8 cellular contexts compared by ENCODE assay signal in the genomic region with DNA sequence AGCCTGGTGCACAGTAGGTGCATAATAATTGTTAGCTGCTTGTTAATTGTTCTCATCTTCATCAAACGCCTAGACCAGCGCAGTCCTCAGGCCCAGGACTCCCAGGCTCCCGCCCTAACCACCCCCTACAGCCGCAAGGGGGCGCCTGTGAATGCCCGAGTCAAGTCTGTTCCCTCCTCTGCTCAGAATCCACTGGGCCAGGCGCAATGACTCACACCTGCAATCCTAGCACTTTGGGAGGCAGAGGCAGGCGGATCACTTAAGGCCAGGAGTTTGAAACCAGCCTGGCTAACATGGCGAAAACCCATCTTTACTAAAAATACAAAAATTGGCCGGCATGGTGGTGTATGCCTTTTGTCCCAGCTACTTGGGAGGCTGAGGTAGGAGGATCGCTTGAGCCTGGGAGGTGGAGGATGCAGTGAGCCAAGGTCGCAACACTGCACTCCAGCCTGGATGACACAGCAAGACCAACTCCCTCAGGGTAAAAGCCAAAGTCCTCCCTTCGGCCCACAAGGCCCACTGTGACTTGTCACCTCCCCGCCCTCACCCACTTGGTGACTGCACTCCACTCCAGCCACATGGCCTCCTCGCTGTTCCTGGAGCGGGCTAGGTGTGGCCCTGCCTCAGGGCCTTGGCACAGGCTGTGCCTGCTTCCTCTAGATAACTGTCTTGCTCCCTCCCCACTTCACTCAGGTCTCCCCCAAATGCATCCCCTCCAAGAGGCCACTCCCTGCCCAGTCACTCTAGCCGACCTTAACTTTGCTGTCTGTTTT. TPM values are rescaled to one million over a fixed set of nuclear protein-coding genes. Genes with fewer than 3 reads are reported as not detected.
DNase-seq lines count a peak whose midpoint lies in the region; ATAC-seq, FAIRE-seq and TF ChIP-seq lines count a peak whose summit lies in the region.

No MANE protein-coding gene starts in this region.

- no peaks in the 10 kb centered on the region for H3K4me1 ChIP-seq in H9 (ENCODE audit: insufficient read depth, low read length)
- H3K4me1 ChIP-seq in pancreas: no peaks in the 10 kb centered on the region
- H3K4me1 ChIP-seq in upper lobe of left lung: no peaks in the 10 kb centered on the region

- no peak overlapping the region for H4K8ac ChIP-seq in H9 (replicated peaks; ENCODE audit: insufficient read length, low read depth, low read length)

- no peaks in the 10 kb centered on the region for H3K4me1 Mint-ChIP-seq in H9

- H3K4ac ChIP-seq in H9 (ENCODE audit: low read depth, low read length): no peak overlapping the region; the same call in 1 of the 2 replicates

- no peak overlapping the region for H4K5ac ChIP-seq in H9 (ENCODE audit: insufficient read length, low read depth, low read length)

- H3K4me3 ChIP-seq in AG09309 (ENCODE audit: control insufficient read depth, low read depth, low read length) (no peak overlapping the region), fibroblast of the aortic adventitia (ENCODE audit: low read depth, low read length) (no peak overlapping the region), pancreas (no peak overlapping the region), upper lobe of left lung (no peak overlapping the region)

- H2BK120ac ChIP-seq in H9 (ENCODE audit: low read depth, low read length, poor library complexity, severe bottlenecking): no peak overlapping the region

- no peak overlapping the region for H3K9ac ChIP-seq in H9 (ENCODE audit: extremely low read depth, insufficient read length, low read length)

- no peak overlapping the region for H3K4me2 ChIP-seq in H9 (ENCODE audit: insufficient read depth, insufficient read length, low read length)

- H2BK5ac ChIP-seq in H9 (ENCODE audit: insufficient read length, low read length): no peak overlapping the region

- FAIRE-seq in RCC 7860 (lab: Jason Lieb, UNC) (peak; percentile 69), pancreas (lab: Jason Lieb, UNC) (no peak)

- no peak overlapping the region for H4K91ac ChIP-seq in H9 (ENCODE audit: insufficient read length, low read depth, low read length)

- DNase-seq in AG09309 (ENCODE audit: low read depth) (peak; percentile 55), H9 (peak; percentile 88), RCC 7860 (ENCODE audit: low spot score) (peak; percentile 71), fibroblast of the aortic adventitia (ENCODE audit: low read depth) (peak; percentile 81), pancreas (peak in 5 of 6 donors; percentile 33 to 80 (median 66)), upper lobe of left lung (peak in 1 of 2 donors; percentile 49)
- peak; percentile 82 to 84 for DNase-seq in activated T-cell treated with anti-CD3 and anti-CD28 coated beads, Interleukin-2, amount 50 U/mL, for 48 hours

- no peak overlapping the region for H2BK20ac ChIP-seq in H9 (ENCODE audit: low read depth, low read length, poor library complexity, severe bottlenecking)

- H3K27me3 Mint-ChIP-seq in H9 (ENCODE audit: low read depth): no peaks in the 10 kb centered on the region

- no peak overlapping the region for H3K14ac ChIP-seq in H9 (ENCODE audit: insufficient read depth, low read length)

- H3K36me3 ChIP-seq in pancreas (no peaks in the 10 kb centered on the region), upper lobe of left lung (peaks cover 0 to 49% (median 25%) of the 10 kb centered on the region in 4 donors)

- H3K36me3 Mint-ChIP-seq in H9 (ENCODE audit: insufficient read depth in 1 of 3, low read depth in 3 of 3): peaks cover 2 to 19% (median 12%) of the 10 kb centered on the region in 3 experiments; a peak in 4 of 7 replicates

- peaks cover 3% of the 10 kb centered on the region for H3K23me2 ChIP-seq in H9 (ENCODE audit: insufficient read length, low read depth, low read length, poor library complexity, severe bottlenecking)

- no peak overlapping the region for H3K18ac ChIP-seq in H9 (ENCODE audit: insufficient read length, low read depth, low read length)

- H3K23ac ChIP-seq in H9 (ENCODE audit: insufficient read length, low read depth, low read length): no peak overlapping the region

- H3K27me3 ChIP-seq in H9 (ENCODE audit: insufficient read depth, low read length) (no peaks in the 10 kb centered on the region), pancreas (no peaks in the 10 kb centered on the region), upper lobe of left lung (no peaks in the 10 kb centered on the region)

- intact Hi-C loops in pancreas (cut with DNase I): loop anchor here in 1 of 3 donors (10.0 kb wide), 1 partner anchor 78 kb away; the partner anchor contains the start of gene ACP5

- H3K27ac ChIP-seq in H9 (ENCODE audit: insufficient read length, low read depth, low read length) (no peak overlapping the region), pancreas (no peak overlapping the region), upper lobe of left lung (no peak overlapping the region)

- TF ChIP-seq CTCF in AG09309 (IDR thresholded peaks at IDR 0.05; ENCODE audit: control insufficient read depth, insufficient read depth, low read depth, low read length, missing control alignments) (peak; percentile 88), H9 (conservative IDR thresholded peaks at IDR 0.05) (peak; percentile 93), fibroblast of the aortic adventitia (IDR thresholded peaks at IDR 0.05; ENCODE audit: insufficient read depth, low read length) (peak; percentile 74), pancreas (IDR thresholded peaks at IDR 0.05) (peak; percentile 9 to 39 (median 23)), upper lobe of left lung (IDR thresholded peaks at IDR 0.05) (peak; percentile 35 to 59 (median 52))

- no peaks in the 10 kb centered on the region for H3K9me3 ChIP-seq in H9 (ENCODE audit: control insufficient read depth, low read depth, low read length)
- no peaks in the 10 kb centered on the region for H3K9me3 ChIP-seq in pancreas
- H3K9me3 ChIP-seq in upper lobe of left lung: no peaks in the 10 kb centered on the region

- H3K9me3 Mint-ChIP-seq in H9: no peaks in the 10 kb centered on the region

- no peak overlapping the region for H3T11ph ChIP-seq in H9 (ENCODE audit: low read length)

- TF ChIP-seq POLR2A in upper lobe of left lung (IDR thresholded peaks at IDR 0.05): no peak

- no peak overlapping the region for H2BK15ac ChIP-seq in H9 (ENCODE audit: low read depth, low read length)

- H4K20me1 ChIP-seq in H9 (ENCODE audit: control insufficient read depth, insufficient read depth, insufficient read length): no peaks in the 10 kb centered on the region

- no peak overlapping the region for H2AFZ ChIP-seq in H9 (ENCODE audit: low read length)

- H3K56ac ChIP-seq in H9 (ENCODE audit: insufficient read length, low read depth, low read length): no peak overlapping the region

- TF ChIP-seq EP300 in upper lobe of left lung (IDR thresholded peaks at IDR 0.05): no peak

- H2AK5ac ChIP-seq in H9 (ENCODE audit: insufficient read length, low read length): no peak overlapping the region

- no peaks in the 10 kb centered on the region for H3K79me2 ChIP-seq in H9 (ENCODE audit: insufficient read depth, low read length)

- no peak overlapping the region for H3K27ac Mint-ChIP-seq in H9

- ATAC-seq in pancreas (peak; percentile 53 to 86 (median 74)), upper lobe of left lung (ENCODE audit: low FRiP score in 2 of 2) (peak; percentile 60 to 79), GM21619 (IDR thresholded peaks at IDR 0.05; ENCODE audit: unreplicated experiment) (no peak)

- H3K4me3 Mint-ChIP-seq in H9: peak overlapping the region in 1 of 2 experiments; percentile 2; a peak in 1 of 5 replicates

- H2BK12ac ChIP-seq in H9 (ENCODE audit: insufficient read length, low read depth, low read length): no peak overlapping the region

- no peaks in the 10 kb centered on the region for H3K79me1 ChIP-seq in H9 (ENCODE audit: insufficient read depth, low read depth, low read length, poor library complexity, severe bottlenecking)

- no CpG with 5 or more reads among the region's 17 CpGs for WGBS in H9 (ENCODE audit: extremely low coverage, insufficient read length, low lambda C conversion rate)
- WGBS in pancreas, 2 donors: 72 to 73% methylated on average over 16 to 17 of the region's 17 CpGs
- WGBS in upper lobe of left lung, 2 donors: 73 to 88% methylated on average over 11 to 17 of the region's 17 CpGs

RNA-seq across cellular contexts. Expression of gene ZNF653, which starts 9.1 kb away (rescaled TPM):
- total RNA-seq in H9 (2021): 9.1 and 11.6 TPM in 2 replicates
- total RNA-seq in fibroblast of the aortic adventitia (ENCODE audit: low replicate concordance): 3.2 and 5.9 TPM in 2 replicates
- 1 to 10 TPM; 4.5 to 6.2 (median 5.6) TPM for total RNA-seq in pancreas
- 10 to 100 TPM; 21.8 to 25.6 TPM for polyA plus RNA-seq in pancreas
- 10 to 100 TPM in 3 of 6 donors, 1 to 10 TPM in 3; 6.8 to 30.4 (median 10.3) TPM for total RNA-seq in upper lobe of left lung

RNA-seq across cellular contexts. Expression of gene ELAVL3, which starts 15.7 kb away (rescaled TPM):
- 1.2 and 1.4 TPM in 2 replicates for total RNA-seq in H9 (2021)
- total RNA-seq in fibroblast of the aortic adventitia (ENCODE audit: low replicate concordance): 0.45 TPM in 1 of 2 replicates, not detected in the other
- under 1 TPM in 1 of 6 donors, not detected in 5; 0.15 TPM for total RNA-seq in pancreas
- polyA plus RNA-seq in pancreas: under 1 TPM; 0.08 to 0.16 TPM
- under 1 TPM in 1 of 6 donors, not detected in 5; 0.03 TPM for total RNA-seq in upper lobe of left lung

RNA-seq across cellular contexts. Expression of gene ECSIT, which starts 32.4 kb away (rescaled TPM):
- 40.0 and 42.4 TPM in 2 replicates for total RNA-seq in H9 (2021)
- total RNA-seq in fibroblast of the aortic adventitia (ENCODE audit: low replicate concordance): 26.3 and 35.5 TPM in 2 replicates
- total RNA-seq in pancreas: 10 to 100 TPM; 32.1 to 54.8 (median 36.9) TPM
- polyA plus RNA-seq in pancreas: 10 to 100 TPM; 60.3 to 87.3 TPM
- total RNA-seq in upper lobe of left lung: 10 to 100 TPM; 32.1 to 77.5 (median 48.6) TPM

RNA-seq across cellular contexts. Expression of gene CNN1, which starts 42.1 kb away (rescaled TPM):
- total RNA-seq in H9 (2021): 15.7 and 17.9 TPM in 2 replicates
- total RNA-seq in fibroblast of the aortic adventitia (ENCODE audit: low replicate concordance): 2.2 and 4.2 TPM in 2 replicates
- 1 to 10 TPM in 4 of 6 donors, under 1 TPM in 2; 0.43 to 5.2 (median 1.8) TPM for total RNA-seq in pancreas
- 10 to 100 TPM; 11.3 to 38.8 TPM for polyA plus RNA-seq in pancreas
- 10 to 100 TPM in 5 of 6 donors, 1 to 10 TPM in 1; 3.1 to 47.9 (median 20.7) TPM for total RNA-seq in upper lobe of left lung

Comparison
In these comparisons a context has a peak if more than half of its experiments do, and no peak if none do; other contexts are left out.
1. CTCF ChIP-seq: peak in every context shown above with its lines; median percentile 93 in H9; 88 in AG09309; 74 in fibroblast of the aortic adventitia; 52 in upper lobe of left lung; 23 in pancreas.